20 cellular contexts compared by ENCODE assay signal in the genomic region with DNA sequence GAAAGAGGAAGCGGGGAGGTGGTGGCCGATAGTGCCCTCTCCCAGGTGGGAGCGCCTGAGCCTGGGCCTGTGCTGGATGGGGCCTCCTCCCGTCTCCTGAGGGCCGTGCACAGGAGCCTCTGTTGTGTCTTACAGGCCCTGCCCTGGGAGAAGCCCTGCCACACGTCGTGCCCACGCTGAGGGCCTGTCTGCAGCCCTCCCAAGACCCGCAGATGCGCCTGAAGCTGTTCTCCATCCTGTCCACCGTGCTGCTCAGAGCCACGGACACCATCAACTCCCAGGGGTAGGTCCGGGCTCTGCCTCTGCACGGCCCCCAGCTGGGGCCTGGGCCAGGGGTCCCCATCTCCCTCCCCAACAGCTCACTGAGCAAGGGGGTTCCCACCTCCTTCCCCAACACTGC. TPM values are rescaled to one million over a fixed set of nuclear protein-coding genes. Genes with fewer than 3 reads are reported as not detected.
DNase-seq lines count a peak whose midpoint lies in the region; ATAC-seq and TF ChIP-seq lines count a peak whose summit lies in the region.
"Had no signal": no experiment of that assay in that cellular context is flagged by ENCODE, and none has a peak within 500 bp of the region (broad histone marks: within the 10 kb centered on the region; RNA-seq: fewer than 3 reads in every experiment).

No MANE protein-coding gene starts in this region.

- intact Hi-C loops in spleen (cut with DNase I; ENCODE audit: low total_unique reads) = loop anchor here (5.0 kb wide), 1 partner anchor 448 kb away; no protein-coding TSS in a partner anchor
- intact Hi-C loops in head of caudate nucleus (cut with DNase I) = no loop called here

- ATAC-seq in stimulated activated naive CD8-positive, alpha-beta T cell treated with anti-CD3 and anti-CD28 coated beads, Interleukin-15, amount 100 ng/mL, for 72 hours = peak; percentile 4
- no peak for ATAC-seq in stimulated activated naive CD8-positive, alpha-beta T cell treated with anti-CD3 and anti-CD28 coated beads, Interleukin-15, Interleukin-2, amounts not matched to agents 100 U/mL and 50 U/mL, for 24 hours
- ATAC-seq in stimulated activated effector memory CD8-positive, alpha-beta T cell treated with anti-CD3 and anti-CD28 coated beads, Interleukin-12 subunit alpha, Interleukin-12 subunit beta, amount 100 ng/mL, for 72 hours = no peak

- H3K4me3 Mint-ChIP-seq in stimulated activated naive CD8-positive, alpha-beta T cell treated with anti-CD3 and anti-CD28 coated beads, Interleukin-15, amount 100 ng/mL, for 72 hours = no peak overlapping the region
- H3K4me3 Mint-ChIP-seq in stimulated activated effector memory CD8-positive, alpha-beta T cell treated with anti-CD3 and anti-CD28 coated beads, Interleukin-12 subunit alpha, Interleukin-12 subunit beta, amount 100 ng/mL, for 72 hours = no peak overlapping the region
- H3K4me3 Mint-ChIP-seq: activated T-cell treated with anti-CD3 and anti-CD28 coated beads, Interleukin-2, amount 50 U/mL, for 24 hours; dendritic cell treated with granulocyte-macrophage colony-stimulating factor and Interleukin-4, amounts not matched to agents 40 ng/mL and 50 ng/mL, for 4 days; HFFc6 had no signal

- H3K27ac Mint-ChIP-seq in stimulated activated naive CD8-positive, alpha-beta T cell treated with anti-CD3 and anti-CD28 coated beads, Interleukin-15, amount 100 ng/mL, for 72 hours = no peak overlapping the region
- H3K27ac Mint-ChIP-seq in stimulated activated effector memory CD8-positive, alpha-beta T cell treated with anti-CD3 and anti-CD28 coated beads, Interleukin-12 subunit alpha, Interleukin-12 subunit beta, amount 100 ng/mL, for 72 hours = no peak overlapping the region
- H3K27ac Mint-ChIP-seq: activated T-cell treated with anti-CD3 and anti-CD28 coated beads, Interleukin-2, amount 50 U/mL, for 24 hours; dendritic cell treated with granulocyte-macrophage colony-stimulating factor and Interleukin-4, amounts not matched to agents 40 ng/mL and 50 ng/mL, for 4 days; HFFc6 had no signal

- no peaks in the 10 kb centered on the region for H3K9me3 Mint-ChIP-seq in stimulated activated naive CD8-positive, alpha-beta T cell treated with anti-CD3 and anti-CD28 coated beads, Interleukin-15, amount 100 ng/mL, for 72 hours
- no peaks in the 10 kb centered on the region for H3K9me3 Mint-ChIP-seq in stimulated activated effector memory CD8-positive, alpha-beta T cell treated with anti-CD3 and anti-CD28 coated beads, Interleukin-12 subunit alpha, Interleukin-12 subunit beta, amount 100 ng/mL, for 72 hours
- H3K9me3 Mint-ChIP-seq: activated T-cell treated with anti-CD3 and anti-CD28 coated beads, Interleukin-2, amount 50 U/mL, for 24 hours; dendritic cell treated with granulocyte-macrophage colony-stimulating factor and Interleukin-4, amounts not matched to agents 40 ng/mL and 50 ng/mL, for 4 days; HFFc6 had no signal

- no peak for DNase-seq in stimulated activated naive CD8-positive, alpha-beta T cell treated with anti-CD3 and anti-CD28 coated beads, Interleukin-15, amount 100 ng/mL, for 72 hours
- no peak for DNase-seq in stimulated activated naive CD8-positive, alpha-beta T cell treated with anti-CD3 and anti-CD28 coated beads, Interleukin-15, Interleukin-2, amounts not matched to agents 100 U/mL and 50 U/mL, for 24 hours
- DNase-seq in spleen (no peak), NCI-H1092 treated with DMSO at 0.1 percent for 48 hours (lab: John Stamatoyannopoulos, UW) (no peak), head of caudate nucleus (no peak), KBM-7 (no peak)
- no peak for DNase-seq in stimulated activated effector memory CD8-positive, alpha-beta T cell treated with anti-CD3 and anti-CD28 coated beads, Interleukin-12 subunit alpha, Interleukin-12 subunit beta, amount 100 ng/mL, for 72 hours (ENCODE audit: low spot score in 2 of 2)
- DNase-seq: activated CD4-positive, alpha-beta T cell treated with anti-CD3 and anti-CD28 coated beads for 1 hour; activated CD8-positive, alpha-beta memory T cell treated with anti-CD3 and anti-CD28 coated beads for 24 hours; activated T-cell treated with anti-CD3 and anti-CD28 coated beads, Interleukin-2, amount 50 U/mL, for 24 hours; HFFc6; Kasumi-1; NCI-H187 treated with DMSO at 0.1 percent for 48 hours; NCI-H226; NCI-H774; SW 1271 had no signal

- H3K27me3 ChIP-seq in layer of hippocampus (ENCODE audit: control insufficient read depth, insufficient read depth, low read length) (no peaks in the 10 kb centered on the region), spleen (replicated peaks in 1 of 7) (no peaks in the 10 kb centered on the region)
- H3K27me3 ChIP-seq: BLaER1 treated with 17β-estradiol and CSF1 and Interleukin-3, amounts not matched to agents 10 nM and 100 nM had no signal

- no peak for TF ChIP-seq CTCF in spleen (IDR thresholded peaks at IDR 0.05 in 8 of 11, conservative IDR thresholded peaks at IDR 0.05 in 3 of 11)

- H3K36me3 ChIP-seq in spleen = peaks cover 0 to 84% (median 18%) of the 10 kb centered on the region in 6 donors

- H3K4me3 ChIP-seq in spleen = no peak overlapping the region
- H3K4me3 ChIP-seq: BLaER1 treated with 17β-estradiol and CSF1 and Interleukin-3, amounts not matched to agents 10 nM and 100 nM; lung had no signal

- no peaks in the 10 kb centered on the region for H3K9me3 ChIP-seq in spleen

- WGBS in spleen, 5 donors = 89 to 91% (median 90%) methylated on average over 5 to 14 of the region's 14 CpGs

- peaks cover 0 to 31% (median 20%) of the 10 kb centered on the region in 6 donors for H3K4me1 ChIP-seq in spleen

- H3K4me1 Mint-ChIP-seq in stimulated activated naive CD8-positive, alpha-beta T cell treated with anti-CD3 and anti-CD28 coated beads, Interleukin-15, amount 100 ng/mL, for 72 hours = no peaks in the 10 kb centered on the region
- H3K4me1 Mint-ChIP-seq in stimulated activated effector memory CD8-positive, alpha-beta T cell treated with anti-CD3 and anti-CD28 coated beads, Interleukin-12 subunit alpha, Interleukin-12 subunit beta, amount 100 ng/mL, for 72 hours = peaks cover 5% of the 10 kb centered on the region

- H3K27me3 Mint-ChIP-seq in stimulated activated naive CD8-positive, alpha-beta T cell treated with anti-CD3 and anti-CD28 coated beads, Interleukin-15, amount 100 ng/mL, for 72 hours = no peaks in the 10 kb centered on the region
- H3K27me3 Mint-ChIP-seq: activated T-cell treated with anti-CD3 and anti-CD28 coated beads, Interleukin-2, amount 50 U/mL, for 24 hours; dendritic cell treated with granulocyte-macrophage colony-stimulating factor and Interleukin-4, amounts not matched to agents 40 ng/mL and 50 ng/mL, for 4 days had no signal

- H3K27ac ChIP-seq in layer of hippocampus (ENCODE audit: low read depth, low read length) (peak overlapping the region; percentile 35), spleen (peak overlapping the region in 5 of 8 donors; percentile 66 to 83 (median 75))
- H3K27ac ChIP-seq: BLaER1 treated with 17β-estradiol and CSF1 and Interleukin-3, amounts not matched to agents 10 nM and 100 nM had no signal

- no peak for TF ChIP-seq POLR2A in spleen (IDR thresholded peaks at IDR 0.05)

- in situ Hi-C loops in KBM-7 (cut with MboI; ENCODE audit: low pct_unique_long_range_greater_than_20kb, low sequenced_read_pairs) = no loop called here

- peaks cover 40% of the 10 kb centered on the region for H3K36me3 Mint-ChIP-seq in stimulated activated effector memory CD8-positive, alpha-beta T cell treated with anti-CD3 and anti-CD28 coated beads, Interleukin-12 subunit alpha, Interleukin-12 subunit beta, amount 100 ng/mL, for 72 hours

RNA-seq across cellular contexts. Expression of a gene that starts 43.3 kb away (rescaled TPM):
- 10 to 100 TPM; 20.8 to 39.5 (median 23.8) TPM for total RNA-seq in spleen
- polyA plus RNA-seq in spleen = 10 to 100 TPM in 2 of 3 donors, 1 to 10 TPM in 1; 9.9 to 30.2 (median 13.9) TPM

RNA-seq across cellular contexts. Expression of a gene that starts 43.8 kb away (rescaled TPM):
- 10 to 100 TPM; 13.7 to 22.4 (median 21.2) TPM for total RNA-seq in spleen
- polyA plus RNA-seq in spleen = 1 to 10 TPM; 7.5 to 8.4 (median 7.7) TPM
